ENCODE assay signal across 3 cellular contexts in the genomic region with DNA sequence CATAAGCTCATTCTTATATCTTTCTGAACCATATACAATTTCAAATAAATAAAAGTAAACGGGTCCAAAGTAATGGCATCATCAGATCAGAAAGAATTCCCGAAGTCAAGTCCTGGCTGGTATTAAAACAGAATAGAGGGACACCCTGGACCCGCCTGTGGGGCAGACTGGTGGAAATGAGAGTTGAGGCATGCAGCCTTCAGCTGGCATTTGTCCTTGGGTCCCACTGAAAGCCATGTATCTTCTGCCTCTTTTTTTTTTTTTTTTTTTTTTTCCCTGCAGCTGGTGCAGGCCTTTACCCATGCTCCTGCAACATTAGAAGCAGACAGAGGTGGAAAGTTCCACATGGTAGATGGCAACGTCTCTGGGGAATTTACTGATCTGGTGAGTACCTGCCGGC.
"Had no signal": no experiment of that assay in that cellular context is flagged by ENCODE, and none has a peak within 500 bp of the region (broad histone marks: within the 10 kb centered on the region; RNA-seq: fewer than 3 reads in every experiment).

No MANE protein-coding gene starts in this region.

- DNase-seq: H9, HCEC 1CT, IMR-90 had no signal
